9 cellular contexts compared by ENCODE assay signal in genomic region chr12:46459881-46460545, GRCh38.
DNase-seq lines count a peak whose midpoint lies in the region; ATAC-seq and TF ChIP-seq lines count a peak whose summit lies in the region.
"Had no signal": no experiment of that assay in that cellular context is flagged by ENCODE, and none has a peak within 500 bp of the region (broad histone marks: within the 10 kb centered on the region; RNA-seq: fewer than 3 reads in every experiment).

No MANE protein-coding gene starts in this region.

- DNase-seq in activated naive CD4-positive, alpha-beta T cell treated with anti-CD3 and anti-CD28 coated beads for 36 hours: peak; percentile 48
- DNase-seq in activated naive CD4-positive, alpha-beta T cell (lab: John Stamatoyannopoulos, UW): no peak
- DNase-seq in cardiac muscle cell (ENCODE audit: low read depth in 1 of 2, low spot score in 1 of 2) (no peak), HEK293T (ENCODE audit: extremely low spot score) (no peak), COLO829 (ENCODE audit: low spot score) (no peak)

- 0 out of 2 replicates have a peak overlapping the region, but pooled peaks have one; percentile 4 for H2AFZ ChIP-seq in OCI-LY3 (ENCODE audit: low read depth, low read length)

- H3K9me3 Mint-ChIP-seq in activated naive CD4-positive, alpha-beta T cell treated with anti-CD3 and anti-CD28 coated beads for 36 hours: no peaks in the 10 kb centered on the region

- no peaks in the 10 kb centered on the region for H3K36me3 Mint-ChIP-seq in activated naive CD4-positive, alpha-beta T cell treated with anti-CD3 and anti-CD28 coated beads for 36 hours (ENCODE audit: low read depth)

- intact Hi-C loops in activated naive CD4-positive, alpha-beta T cell treated with anti-CD3 and anti-CD28 coated beads for 36 hours (cut with micrococcal nuclease): loop anchor here (1.0 to 10.0 kb wide), 12 partner anchors 9 to 1115 kb away; partner anchors contain the start of gene SLC38A2

- CTCF ChIA-PET in activated naive CD4-positive, alpha-beta T cell treated with anti-CD3 and anti-CD28 coated beads for 36 hours (lab: Charles Lee): interaction anchor here (0.6 to 1.6 kb wide), 8 partner anchors 9 to 752 kb away, joined by 3 to 6 read pairs (median 4); no protein-coding TSS in a partner anchor
- CTCF ChIA-PET in HEK293T (lab: Yijun Ruan, JAX): no interaction called here

- H3K4me1 Mint-ChIP-seq in activated naive CD4-positive, alpha-beta T cell treated with anti-CD3 and anti-CD28 coated beads for 36 hours (ENCODE audit: low read depth): peaks cover 64% of the 10 kb centered on the region

- H3K4me1 ChIP-seq in OCI-LY3 (ENCODE audit: low read length) (peaks cover 27% of the 10 kb centered on the region), cardiac muscle cell (ENCODE audit: low read depth) (peaks cover 37% of the 10 kb centered on the region), urinary bladder (ENCODE audit: insufficient read depth) (peaks cover 5% of the 10 kb centered on the region)

- ATAC-seq in HG02798 (IDR thresholded peaks at IDR 0.05; ENCODE audit: poor library complexity, unreplicated experiment): no peak

- TF ChIP-seq CTCF in OCI-LY3 (IDR thresholded peaks at IDR 0.05; ENCODE audit: low read depth, low read length) (no peak), cardiac muscle cell (IDR thresholded peaks at IDR 0.05; ENCODE audit: low read depth, low read length) (no peak)

- H3K4me2 ChIP-seq in OCI-LY3 (ENCODE audit: low read length): peak overlapping the region; percentile 42

- H3K27me3 ChIP-seq in OCI-LY3 (ENCODE audit: low read depth, low read length) (no peaks in the 10 kb centered on the region), cardiac muscle cell (no peaks in the 10 kb centered on the region)

- peak overlapping the region; percentile 71 for H3K4me3 Mint-ChIP-seq in activated naive CD4-positive, alpha-beta T cell treated with anti-CD3 and anti-CD28 coated beads for 36 hours

- H3K4me3 ChIP-seq in OCI-LY3 (ENCODE audit: low read length) (0 out of 2 replicates have a peak overlapping the region, but pooled peaks have one; percentile 3), cardiac muscle cell (no peak overlapping the region), urinary bladder (ENCODE audit: low read depth, low read length) (no peak overlapping the region)
- H3K4me3 ChIP-seq: smooth muscle cell had no signal

- H3K9ac ChIP-seq in OCI-LY3 (ENCODE audit: low read length): peak overlapping the region; percentile 2; the same call in 1 of the 2 replicates

- POLR2A ChIA-PET in HEK293T (lab: Yijun Ruan, JAX): no interaction called here

- H3K27ac Mint-ChIP-seq in activated naive CD4-positive, alpha-beta T cell treated with anti-CD3 and anti-CD28 coated beads for 36 hours: peak overlapping the region; percentile 91

- H3K9me3 ChIP-seq in OCI-LY3 (ENCODE audit: insufficient read depth, low read length) (no peaks in the 10 kb centered on the region), cardiac muscle cell (ENCODE audit: low read depth) (no peaks in the 10 kb centered on the region)

- 60% methylated on average over 5 of the region's 5 CpGs for WGBS in urinary bladder

- H3K27ac ChIP-seq in OCI-LY3 (ENCODE audit: low read length) (no peak overlapping the region; the same call in 1 of the 2 replicates), cardiac muscle cell (peak overlapping the region; percentile 20), urinary bladder (ENCODE audit: low read depth) (peak overlapping the region; percentile 68)

- H3K27me3 Mint-ChIP-seq in activated naive CD4-positive, alpha-beta T cell treated with anti-CD3 and anti-CD28 coated beads for 36 hours (ENCODE audit: low read depth): no peaks in the 10 kb centered on the region

- H3K79me2 ChIP-seq in OCI-LY3 (ENCODE audit: low read length): no peaks in the 10 kb centered on the region

- no peaks in the 10 kb centered on the region for H3K36me3 ChIP-seq in OCI-LY3 (replicated peaks; ENCODE audit: low read depth, low read length)
- no peaks in the 10 kb centered on the region for H3K36me3 ChIP-seq in cardiac muscle cell
- no peaks in the 10 kb centered on the region for H3K36me3 ChIP-seq in urinary bladder (ENCODE audit: insufficient read depth)

- H4K20me1 ChIP-seq in OCI-LY3 (ENCODE audit: insufficient read depth, low read length): no peaks in the 10 kb centered on the region

TF ChIP-seq in HEK293T, 16 proteins besides CTCF, POLR2A, EP300 and RAD21:
- TF ChIP-seq ZNF384 (IDR thresholded peaks at IDR 0.05): no peak
- TF ChIP-seq ELF4 (IDR thresholded peaks at IDR 0.05): no peak
- TF ChIP-seq CTBP1 (IDR thresholded peaks at IDR 0.05; ENCODE audit: borderline replicate concordance): no peak
- no peak for TF ChIP-seq NFRKB (IDR thresholded peaks at IDR 0.05)
- no peak for TF ChIP-seq SP1 (IDR thresholded peaks at IDR 0.05)
- no peak for TF ChIP-seq PKNOX1 (IDR thresholded peaks at IDR 0.05)
- no peak for TF ChIP-seq FOXM1 (IDR thresholded peaks at IDR 0.05; ENCODE audit: borderline replicate concordance)
- no peak for TF ChIP-seq BHLHE40 (IDR thresholded peaks at IDR 0.05; ENCODE audit: borderline replicate concordance)
- TF ChIP-seq FOXA1 (IDR thresholded peaks at IDR 0.05): no peak
- no peak for TF ChIP-seq ARNT (IDR thresholded peaks at IDR 0.05)
- no peak for TF ChIP-seq SUZ12 (IDR thresholded peaks at IDR 0.05)
- no peak for TF ChIP-seq TARDBP (IDR thresholded peaks at IDR 0.05)
- TF ChIP-seq HDGF (IDR thresholded peaks at IDR 0.05; ENCODE audit: borderline replicate concordance): no peak
- no peak for TF ChIP-seq L3MBTL2 (conservative IDR thresholded peaks at IDR 0.05)
- no peak for TF ChIP-seq FOXK2 (IDR thresholded peaks at IDR 0.05)
- TF ChIP-seq LEF1 (IDR thresholded peaks at IDR 0.05; ENCODE audit: borderline replicate concordance): no peak
